ENCODE assay signal across 13 cellular contexts in the genomic region with DNA sequence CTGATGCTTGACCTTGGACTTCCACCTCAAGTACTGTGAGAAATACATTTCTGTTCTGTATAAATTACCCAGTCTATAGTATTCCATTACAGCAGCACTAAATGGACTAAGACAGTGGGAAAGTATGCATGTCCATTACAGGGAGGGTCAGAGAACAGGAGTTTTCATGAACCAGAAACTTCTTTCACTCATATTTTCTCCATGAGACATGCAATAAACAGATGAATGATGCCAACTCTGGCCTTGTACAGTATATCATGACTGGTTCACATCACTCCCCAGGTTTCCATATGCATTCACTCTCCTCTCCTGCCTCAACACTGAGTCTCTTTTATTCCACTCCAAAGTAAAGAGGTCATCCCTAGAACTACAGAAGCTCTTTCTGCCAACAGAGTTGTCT. TPM values are rescaled to one million over a fixed set of nuclear protein-coding genes. Genes with fewer than 3 reads are reported as not detected.
DNase-seq lines count a peak whose midpoint lies in the region; ATAC-seq, FAIRE-seq and TF ChIP-seq lines count a peak whose summit lies in the region.
"Had no signal": no experiment of that assay in that cellular context is flagged by ENCODE, and none has a peak within 500 bp of the region (broad histone marks: within the 10 kb centered on the region; RNA-seq: fewer than 3 reads in every experiment).

No MANE protein-coding gene starts in this region.

- intact Hi-C loops in mammary epithelial cell (cut with micrococcal nuclease) = no loop called here

- H3K27me3 ChIP-seq in mammary epithelial cell (ENCODE audit: insufficient read depth, low read length) = no peaks in the 10 kb centered on the region
- no peaks in the 10 kb centered on the region for H3K27me3 ChIP-seq in suprapubic skin
- H3K27me3 ChIP-seq: brain microvascular endothelial cell had no signal

- no peak for ATAC-seq in activated naive CD8-positive, alpha-beta T cell treated with anti-CD3 and anti-CD28 coated beads, Interleukin-2, amount 10 ng/mL, durations not matched to agents 7 days and 5 days (ENCODE audit: low read depth)
- ATAC-seq in activated naive CD8-positive, alpha-beta T cell treated with anti-CD3 and anti-CD28 coated beads, Interleukin-2, amount 50 U/mL, for 24 hours = no peak

- no peak for TF ChIP-seq EP300 in suprapubic skin (IDR thresholded peaks at IDR 0.05)

- H3K9me3 Mint-ChIP-seq in activated naive CD8-positive, alpha-beta T cell treated with anti-CD3 and anti-CD28 coated beads, Interleukin-2, amount 10 ng/mL, durations not matched to agents 7 days and 5 days = no peaks in the 10 kb centered on the region
- peaks cover 4% of the 10 kb centered on the region for H3K9me3 Mint-ChIP-seq in activated naive CD8-positive, alpha-beta T cell treated with anti-CD3 and anti-CD28 coated beads, Interleukin-2, amount 50 U/mL, for 24 hours

- H4K20me1 ChIP-seq in mammary epithelial cell (ENCODE audit: insufficient read depth, low read length) = no peaks in the 10 kb centered on the region

- H2AFZ ChIP-seq in mammary epithelial cell (ENCODE audit: low read depth, low read length) = no peak overlapping the region

- TF ChIP-seq CTCF in mammary epithelial cell (conservative IDR thresholded peaks at IDR 0.05 in 1 of 2, IDR thresholded peaks at IDR 0.05 in 1 of 2; ENCODE audit: extremely low read depth in 1 of 2, insufficient read depth in 1 of 2, low read depth in 1 of 2, low read length in 2 of 2) = no peak
- no peak for TF ChIP-seq CTCF in suprapubic skin (IDR thresholded peaks at IDR 0.05)

- H3K4me1 Mint-ChIP-seq in activated naive CD8-positive, alpha-beta T cell treated with anti-CD3 and anti-CD28 coated beads, Interleukin-2, amount 10 ng/mL, durations not matched to agents 7 days and 5 days = peaks cover 25% of the 10 kb centered on the region
- H3K4me1 Mint-ChIP-seq in activated naive CD8-positive, alpha-beta T cell treated with anti-CD3 and anti-CD28 coated beads, Interleukin-2, amount 50 U/mL, for 24 hours = peaks cover 46% of the 10 kb centered on the region

- no peak for TF ChIP-seq POLR2A in suprapubic skin (IDR thresholded peaks at IDR 0.05)

- H3K9ac ChIP-seq in mammary epithelial cell (ENCODE audit: insufficient read depth, low read length) = no peak overlapping the region

- H3K4me1 ChIP-seq in mammary epithelial cell (ENCODE audit: insufficient read depth, low read length) (peaks cover 23% of the 10 kb centered on the region), mesodermal cell (ENCODE audit: control insufficient read depth, insufficient read depth, low read length, poor library complexity, severe bottlenecking) (peaks cover 24% of the 10 kb centered on the region), suprapubic skin (peaks cover 72% of the 10 kb centered on the region)

- peak overlapping the region; percentile 13 for H3K27ac Mint-ChIP-seq in activated naive CD8-positive, alpha-beta T cell treated with anti-CD3 and anti-CD28 coated beads, Interleukin-2, amount 10 ng/mL, durations not matched to agents 7 days and 5 days
- H3K27ac Mint-ChIP-seq in activated naive CD8-positive, alpha-beta T cell treated with anti-CD3 and anti-CD28 coated beads, Interleukin-2, amount 50 U/mL, for 24 hours = no peak overlapping the region

- no peaks in the 10 kb centered on the region for H3K27me3 Mint-ChIP-seq in activated naive CD8-positive, alpha-beta T cell treated with anti-CD3 and anti-CD28 coated beads, Interleukin-2, amount 10 ng/mL, durations not matched to agents 7 days and 5 days
- H3K27me3 Mint-ChIP-seq in activated naive CD8-positive, alpha-beta T cell treated with anti-CD3 and anti-CD28 coated beads, Interleukin-2, amount 50 U/mL, for 24 hours = no peaks in the 10 kb centered on the region

- CTCF ChIA-PET in mammary epithelial cell (lab: Charles Lee; ENCODE audit: low non-redundant PET) = no interaction called here

- no peak overlapping the region for H3K27ac ChIP-seq in mammary epithelial cell (ENCODE audit: insufficient read depth, low read depth, low read length)
- peak overlapping the region; percentile 82 for H3K27ac ChIP-seq in mesodermal cell (ENCODE audit: low read depth, low read length, severe bottlenecking)
- H3K27ac ChIP-seq in suprapubic skin = peak overlapping the region; percentile 66
- H3K27ac ChIP-seq: brain microvascular endothelial cell had no signal

- in situ Hi-C loops in mammary epithelial cell (cut with MboI; ENCODE audit: low sequenced_read_pairs in 2 of 2) = no loop called here

- no peak overlapping the region for H3K4me3 ChIP-seq in mammary epithelial cell (replicated peaks in 1 of 3; ENCODE audit: insufficient read depth in 1 of 3, low read depth in 2 of 3, low read length in 3 of 3)
- H3K4me3 ChIP-seq in mesodermal cell (ENCODE audit: extremely low read depth, insufficient read depth, low read length, poor library complexity, severe bottlenecking) = no peak overlapping the region
- H3K4me3 ChIP-seq in suprapubic skin = no peak overlapping the region
- H3K4me3 ChIP-seq: thoracic aorta had no signal

- H3K9me3 ChIP-seq in mammary epithelial cell (replicated peaks; ENCODE audit: insufficient read depth, low read length) (no peaks in the 10 kb centered on the region), mesodermal cell (ENCODE audit: control insufficient read depth, low read length) (no peaks in the 10 kb centered on the region), suprapubic skin (no peaks in the 10 kb centered on the region)
- H3K9me3 ChIP-seq: thoracic aorta had no signal

- H3K36me3 ChIP-seq in mammary epithelial cell (ENCODE audit: insufficient read depth, low read length) (no peaks in the 10 kb centered on the region), mesodermal cell (ENCODE audit: control insufficient read depth, insufficient read depth, low read length) (no peaks in the 10 kb centered on the region), suprapubic skin (no peaks in the 10 kb centered on the region)
- H3K36me3 ChIP-seq: brain microvascular endothelial cell, thoracic aorta had no signal

- peaks cover 3% of the 10 kb centered on the region for H3K79me2 ChIP-seq in mammary epithelial cell (ENCODE audit: insufficient read depth, low read length)

- FAIRE-seq in frontal cortex (lab: Jason Lieb, UNC) = no peak

- POLR2A ChIA-PET in activated naive CD8-positive, alpha-beta T cell treated with anti-CD3 and anti-CD28 coated beads, Interleukin-2, amount 10 ng/mL, durations not matched to agents 7 days and 5 days (lab: Charles Lee) = no interaction called here

- no peak overlapping the region for H3K4me2 ChIP-seq in mammary epithelial cell (ENCODE audit: insufficient read depth, low read depth, low read length)

- H3K4me3 Mint-ChIP-seq in activated naive CD8-positive, alpha-beta T cell treated with anti-CD3 and anti-CD28 coated beads, Interleukin-2, amount 10 ng/mL, durations not matched to agents 7 days and 5 days = no peak overlapping the region
- no peak overlapping the region for H3K4me3 Mint-ChIP-seq in activated naive CD8-positive, alpha-beta T cell treated with anti-CD3 and anti-CD28 coated beads, Interleukin-2, amount 50 U/mL, for 24 hours

- BruUV-seq in mammary epithelial cell (replicated peaks; lab: Mats Ljungman, UMichigan) = no TSS peak

- dilution Hi-C loops in mammary epithelial cell (cut with HindIII; ENCODE audit: low sequenced_read_pairs) = no loop called here

- DNase-seq in activated naive CD8-positive, alpha-beta T cell treated with anti-CD3 and anti-CD28 coated beads, Interleukin-2, amount 10 ng/mL, durations not matched to agents 7 days and 5 days = no peak
- DNase-seq in activated naive CD8-positive, alpha-beta T cell treated with anti-CD3 and anti-CD28 coated beads, Interleukin-2, amount 50 U/mL, for 24 hours = no peak
- DNase-seq in mammary epithelial cell (peak; percentile 12), suprapubic skin (ENCODE audit: low spot score in 2 of 2) (no peak), frontal cortex (ENCODE audit: low spot score in 2 of 2) (no peak), amniotic stem cell (lab: John Stamatoyannopoulos, UW) (no peak), HUDEP-2 (lab: John Stamatoyannopoulos, UW; ENCODE audit: unreplicated experiment in 76 of 76) (no peak)
- DNase-seq: brain microvascular endothelial cell; MV-4-11; NCI-H524 treated with DMSO at 0.1 percent for 48 hours; stimulated activated CD4-positive, alpha-beta T cell treated with anti-CD3 and anti-CD28 coated beads, Interleukin-2, amount 100 ng/mL, for 48 hours had no signal

- H3K36me3 Mint-ChIP-seq in activated naive CD8-positive, alpha-beta T cell treated with anti-CD3 and anti-CD28 coated beads, Interleukin-2, amount 10 ng/mL, durations not matched to agents 7 days and 5 days = peaks cover 7% of the 10 kb centered on the region
- H3K36me3 Mint-ChIP-seq in activated naive CD8-positive, alpha-beta T cell treated with anti-CD3 and anti-CD28 coated beads, Interleukin-2, amount 50 U/mL, for 24 hours (ENCODE audit: low read depth) = peaks cover 22% of the 10 kb centered on the region

RNA-seq across cellular contexts. Expression of a gene that starts 4.5 kb away (rescaled TPM):
- 100 to 1,000 TPM; 295 to 300 TPM for total RNA-seq in activated naive CD8-positive, alpha-beta T cell treated with anti-CD3 and anti-CD28 coated beads, Interleukin-2, amount 10 ng/mL, durations not matched to agents 7 days and 5 days
- total RNA-seq in mammary epithelial cell (10 to 100 TPM; 57.0 to 93.4 TPM), suprapubic skin (10 to 100 TPM; 52.3 to 70.4 (median 66.0) TPM), frontal cortex (15.5 TPM)
- polyA plus RNA-seq in mammary epithelial cell = 61.5 TPM
- polyA minus RNA-seq in mammary epithelial cell = 36.7 TPM
- 145 TPM for polyA plus RNA-seq in mesodermal cell (2013, experiment 1 of 2)
- polyA plus RNA-seq in mesodermal cell (2013, experiment 2 of 2) = 138 TPM
